Comparison of ENCODE assay signal across 13 cellular contexts in genomic region chr17:57286372-57287105, GRCh38. TPM values are rescaled to one million over a fixed set of nuclear protein-coding genes. Genes with fewer than 3 reads are reported as not detected.
DNase-seq lines count a peak whose midpoint lies in the region; ATAC-seq, FAIRE-seq and TF ChIP-seq lines count a peak whose summit lies in the region.
"Had no signal": no experiment of that assay in that cellular context is flagged by ENCODE, and none has a peak within 500 bp of the region (broad histone marks: within the 10 kb centered on the region; RNA-seq: fewer than 3 reads in every experiment).

No MANE protein-coding gene starts in this region.

- H3K9me3 Mint-ChIP-seq in T-cell: no peaks in the 10 kb centered on the region

- H3K4me1 Mint-ChIP-seq in T-cell: peaks cover 70 to 74% (median 72%) of the 10 kb centered on the region in 3 donors

- TF ChIP-seq CTCF in left ventricle myocardium inferior (IDR thresholded peaks at IDR 0.05; ENCODE audit: borderline replicate concordance) (no peak), right atrium auricular region (IDR thresholded peaks at IDR 0.05) (no peak), coronary artery (IDR thresholded peaks at IDR 0.05) (no peak)

- no peak for TF ChIP-seq POLR2A in GM12892 (IDR thresholded peaks at IDR 0.05; ENCODE audit: low read depth, low read length)

- ATAC-seq in T-cell (replicated peaks in 1 of 4) (no peak), GM18861 (IDR thresholded peaks at IDR 0.05; ENCODE audit: unreplicated experiment) (no peak)
- ATAC-seq: esophagus mucosa had no signal

- CTCF ChIA-PET in T-cell (lab: Charles Lee): interaction anchor here in 1 of 2 donors (0.6 to 0.8 kb wide), 3 partner anchors 24 to 573 kb away, joined by 3 to 4 read pairs (median 3); no protein-coding TSS in a partner anchor

- FAIRE-seq in GM12892 (lab: Jason Lieb, UNC): no peak

- no peaks in the 10 kb centered on the region for H3K36me3 ChIP-seq in left ventricle myocardium inferior
- H3K36me3 ChIP-seq in right atrium auricular region: no peaks in the 10 kb centered on the region
- H3K36me3 ChIP-seq: upper lobe of left lung had no signal

- POLR2A ChIA-PET in T-cell (lab: Charles Lee): no interaction called here

- H3K9me3 ChIP-seq in left ventricle myocardium inferior (replicated peaks) (no peaks in the 10 kb centered on the region), right atrium auricular region (no peaks in the 10 kb centered on the region)
- H3K9me3 ChIP-seq: upper lobe of left lung had no signal

- no peak overlapping the region for H3K4me3 ChIP-seq in left ventricle myocardium inferior
- H3K4me3 ChIP-seq in right atrium auricular region: no peak overlapping the region
- no peak overlapping the region for H3K4me3 ChIP-seq in coronary artery
- H3K4me3 ChIP-seq: upper lobe of left lung had no signal

- H3K36me3 Mint-ChIP-seq in T-cell: peaks cover 9% of the 10 kb centered on the region

- H3K27me3 Mint-ChIP-seq in T-cell: no peaks in the 10 kb centered on the region

- H3K27ac Mint-ChIP-seq in T-cell: peak overlapping the region in 1 of 2 donors; percentile 83

- H3K27ac ChIP-seq in left ventricle myocardium inferior (replicated peaks): peak overlapping the region; percentile 80
- H3K27ac ChIP-seq in right atrium auricular region: no peak overlapping the region
- H3K27ac ChIP-seq in coronary artery: no peak overlapping the region

- H3K4me3 Mint-ChIP-seq in T-cell: peak overlapping the region in 2 of 3 donors; percentile 45 to 66

- no peaks in the 10 kb centered on the region for H3K27me3 ChIP-seq in left ventricle myocardium inferior (ENCODE audit: low read depth)
- H3K27me3 ChIP-seq in right atrium auricular region: no peaks in the 10 kb centered on the region
- H3K27me3 ChIP-seq: upper lobe of left lung had no signal

- H3K4me1 ChIP-seq in left ventricle myocardium inferior (peaks cover 68% of the 10 kb centered on the region), right atrium auricular region (peaks cover 0 to 43% of the 10 kb centered on the region in 2 donors)

- DNase-seq in left ventricle myocardium inferior: no peak
- no peak for DNase-seq in right atrium auricular region (ENCODE audit: low spot score)
- no peak for DNase-seq in T-cell
- peak; percentile 39 for DNase-seq in kidney tubule cell (ENCODE audit: low spot score)
- DNase-seq in coronary artery (ENCODE audit: low spot score): no peak
- no peak for DNase-seq in GM12892 (ENCODE audit: insufficient read length)
- DNase-seq in HPDE6-E6E7 (ENCODE audit: extremely low spot score): no peak
- DNase-seq: aorta, kidney glomerular epithelial cell, NCI-H2171 treated with DMSO at 0.1 percent for 48 hours, upper lobe of left lung had no signal

- intact Hi-C loops in left ventricle myocardium inferior (cut with micrococcal nuclease): no loop called here

RNA-seq across cellular contexts. Expression of gene MSI2, which starts 30.2 kb away (rescaled TPM):
- total RNA-seq in left ventricle myocardium inferior (118 TPM), right atrium auricular region (10 to 100 TPM; 30.1 to 41.1 TPM), T-cell (100 to 1,000 TPM in 4 of 5 donors, 10 to 100 TPM in 1; 98.6 to 148 (median 113) TPM)
- 36.0 TPM for polyA plus RNA-seq in GM12892 (2012; ENCODE audit: missing spikeins)
